Comparison of ENCODE assay signal across 3 cellular contexts in the genomic region with DNA sequence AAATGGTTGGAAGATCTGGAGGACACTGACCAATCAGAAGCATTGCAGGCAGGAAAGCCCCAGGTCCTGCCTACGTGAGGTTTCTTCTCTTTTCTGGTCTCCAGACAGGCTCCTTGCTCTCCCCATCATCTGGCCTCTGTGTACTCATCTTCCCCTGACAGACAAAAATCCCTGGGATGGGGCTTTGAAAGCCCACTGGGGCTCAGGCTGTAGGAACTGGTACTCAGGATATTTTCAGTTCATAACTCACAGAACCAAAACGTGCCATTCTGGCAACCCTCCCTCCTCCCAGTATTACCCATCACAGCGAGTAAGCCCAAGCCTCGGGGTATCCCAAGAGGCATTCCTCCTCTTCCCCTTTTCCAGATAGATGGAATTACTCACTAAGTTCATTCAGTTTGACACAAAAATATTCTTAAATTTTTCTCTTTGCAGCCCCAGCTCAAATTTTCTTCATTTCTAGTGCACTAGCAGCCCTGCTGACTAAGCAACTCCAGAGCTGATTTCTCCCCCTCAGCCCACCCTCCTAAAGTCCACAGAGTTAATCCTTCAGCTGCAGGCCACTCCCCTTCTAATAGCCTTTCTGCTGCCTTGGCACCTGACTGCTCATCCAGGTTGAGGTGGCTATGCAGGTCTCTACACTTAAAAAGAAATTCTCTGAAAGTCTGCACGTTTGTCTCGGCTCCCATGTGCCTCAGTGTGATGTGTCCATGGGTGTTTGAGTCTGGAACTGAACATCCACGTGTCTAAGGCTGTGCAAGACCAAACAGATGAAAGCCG.
TF ChIP-seq lines count a peak whose summit lies in the region.

No MANE protein-coding gene starts in this region.

TF ChIP-seq in IMR-90, 13 proteins besides CTCF, POLR2A, EP300 and RAD21:
- no peak for TF ChIP-seq CHD1 (IDR thresholded peaks at IDR 0.05; ENCODE audit: low read depth, low read length)
- TF ChIP-seq RCOR1 (IDR thresholded peaks at IDR 0.05; ENCODE audit: insufficient replicate concordance, low read length) = no peak
TF ChIP-seq in IMR-90: peak in this region for 0.

TF ChIP-seq in K562, 482 proteins besides CTCF, POLR2A, EP300 and RAD21:
- TF ChIP-seq C11orf30 (IDR thresholded peaks at IDR 0.05; ENCODE audit: low read depth) = 0 out of 2 replicates have a peak, but pooled peaks have one; percentile 6
- TF ChIP-seq, protein P1, sequence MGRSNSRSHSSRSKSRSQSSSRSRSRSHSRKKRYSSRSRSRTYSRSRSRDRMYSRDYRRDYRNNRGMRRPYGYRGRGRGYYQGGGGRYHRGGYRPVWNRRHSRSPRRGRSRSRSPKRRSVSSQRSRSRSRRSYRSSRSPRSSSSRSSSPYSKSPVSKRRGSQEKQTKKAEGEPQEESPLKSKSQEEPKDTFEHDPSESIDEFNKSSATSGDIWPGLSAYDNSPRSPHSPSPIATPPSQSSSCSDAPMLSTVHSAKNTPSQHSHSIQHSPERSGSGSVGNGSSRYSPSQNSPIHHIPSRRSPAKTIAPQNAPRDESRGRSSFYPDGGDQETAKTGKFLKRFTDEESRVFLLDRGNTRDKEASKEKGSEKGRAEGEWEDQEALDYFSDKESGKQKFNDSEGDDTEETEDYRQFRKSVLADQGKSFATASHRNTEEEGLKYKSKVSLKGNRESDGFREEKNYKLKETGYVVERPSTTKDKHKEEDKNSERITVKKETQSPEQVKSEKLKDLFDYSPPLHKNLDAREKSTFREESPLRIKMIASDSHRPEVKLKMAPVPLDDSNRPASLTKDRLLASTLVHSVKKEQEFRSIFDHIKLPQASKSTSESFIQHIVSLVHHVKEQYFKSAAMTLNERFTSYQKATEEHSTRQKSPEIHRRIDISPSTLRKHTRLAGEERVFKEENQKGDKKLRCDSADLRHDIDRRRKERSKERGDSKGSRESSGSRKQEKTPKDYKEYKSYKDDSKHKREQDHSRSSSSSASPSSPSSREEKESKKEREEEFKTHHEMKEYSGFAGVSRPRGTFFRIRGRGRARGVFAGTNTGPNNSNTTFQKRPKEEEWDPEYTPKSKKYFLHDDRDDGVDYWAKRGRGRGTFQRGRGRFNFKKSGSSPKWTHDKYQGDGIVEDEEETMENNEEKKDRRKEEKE (IDR thresholded peaks at IDR 0.05; ENCODE audit: borderline replicate concordance in 1 of 2, control insufficient read depth in 1 of 2, low read depth in 2 of 2, low read length in 1 of 2) = no peak
TF ChIP-seq in K562: peak in this region for 1.

TF ChIP-seq in neural cell, 6 proteins besides CTCF, POLR2A, EP300 and RAD21:
- no peak for TF ChIP-seq SMC3 (conservative IDR thresholded peaks at IDR 0.05; ENCODE audit: poor library complexity)
